Comparison of ENCODE assay signal across 8 cellular contexts in genomic region chr3:49469876-49470713, GRCh38. TPM values are rescaled to one million over a fixed set of nuclear protein-coding genes. Genes with fewer than 3 reads are reported as not detected.
DNase-seq lines count a peak whose midpoint lies in the region; ATAC-seq and TF ChIP-seq lines count a peak whose summit lies in the region.

Gene DAG1 (plus strand): TSS chr3:49470267. CDS start chr3:49510535, 40,268 bp downstream.

- H3K27ac Mint-ChIP-seq in activated naive CD8-positive, alpha-beta T cell, result peak within 1 kb of the TSS; percentile 91

- no peaks in the 10 kb centered on the region for H3K9me3 Mint-ChIP-seq in activated naive CD8-positive, alpha-beta T cell (ENCODE audit: low read depth)

- peaks cover 5% of the 10 kb centered on the region for H4K20me1 ChIP-seq in osteoblast (ENCODE audit: insufficient read depth, low read length)

- H3K36me3 ChIP-seq in osteoblast (ENCODE audit: insufficient read depth, low read length) (no peaks in the 10 kb centered on the region), testis (ENCODE audit: low read depth, missing control alignments) (no peaks in the 10 kb centered on the region)

- TF ChIP-seq CTCF in osteoblast (IDR thresholded peaks at IDR 0.05; ENCODE audit: extremely low read depth, low read depth, low read length) (no peak), testis (IDR thresholded peaks at IDR 0.05) (no peak)

- peak within 1 kb of the TSS; percentile 88 for H3K27ac ChIP-seq in osteoblast (ENCODE audit: low read depth, low read length)
- H3K27ac ChIP-seq in testis, result peak within 1 kb of the TSS; percentile 95 to 96

- TF ChIP-seq POLR2A in GM10847 (IDR thresholded peaks at IDR 0.05; ENCODE audit: extremely low read depth, insufficient read length) (peak; percentile 12), testis (IDR thresholded peaks at IDR 0.05) (peak; percentile 30)

- intact Hi-C loops in testis (cut with DNase I; ENCODE audit: low total_unique reads), result no loop called here

- 0% methylated on average over 62 of the region's 109 CpGs; no CpG with 5 or more reads in 1 of the 2 donors for WGBS in testis, 2 donors

- H3K36me3 Mint-ChIP-seq in activated naive CD8-positive, alpha-beta T cell, result no peaks in the 10 kb centered on the region

- H3K4me2 ChIP-seq in osteoblast (ENCODE audit: insufficient read depth, low read length), result peak within 1 kb of the TSS; percentile 96

- peak; percentile 86 for ATAC-seq in HG02642 (IDR thresholded peaks at IDR 0.05; ENCODE audit: poor library complexity, unreplicated experiment)

- peak; percentile 87 for DNase-seq in NCI-H1105 treated with DMSO at 0.1 percent for 48 hours (lab: John Stamatoyannopoulos, UW)
- peak; percentile 97 for DNase-seq in SKM-1 treated with dmso at 0.1 percent for 144 hours (lab: John Stamatoyannopoulos, UW; ENCODE audit: unreplicated experiment)
- peak; percentile 96 for DNase-seq in glomerular visceral epithelial cell (ENCODE audit: extremely low spot score)
- DNase-seq in osteoblast (ENCODE audit: insufficient read length, low spot score, missing footprints), result peak; percentile 100
- DNase-seq in testis, result peak; percentile 98

- peak within 1 kb of the TSS; percentile 91 for H3K4me3 Mint-ChIP-seq in activated naive CD8-positive, alpha-beta T cell

- H3K9me3 ChIP-seq in osteoblast (ENCODE audit: low read depth, low read length), result no peaks in the 10 kb centered on the region
- H3K9me3 ChIP-seq in testis, result no peaks in the 10 kb centered on the region

- H3K4me3 ChIP-seq in osteoblast (ENCODE audit: insufficient read depth, low read length) (peak within 1 kb of the TSS; percentile 94), testis (peak within 1 kb of the TSS; percentile 88 to 90)

- H3K27me3 ChIP-seq in osteoblast (ENCODE audit: insufficient read depth, low read length) (no peaks in the 10 kb centered on the region), testis (no peaks in the 10 kb centered on the region)

- no peaks in the 10 kb centered on the region for H3K27me3 Mint-ChIP-seq in activated naive CD8-positive, alpha-beta T cell

- H3K4me1 Mint-ChIP-seq in activated naive CD8-positive, alpha-beta T cell (ENCODE audit: low read depth), result peaks cover 23% of the 10 kb centered on the region

- peaks cover 22% of the 10 kb centered on the region for H3K4me1 ChIP-seq in osteoblast (ENCODE audit: insufficient read depth, low read length)
- H3K4me1 ChIP-seq in testis, result peaks cover 51% of the 10 kb centered on the region

- H3K79me2 ChIP-seq in osteoblast (ENCODE audit: insufficient read depth, low read length), result peaks cover 37% of the 10 kb centered on the region

- H2AFZ ChIP-seq in osteoblast (ENCODE audit: low read length), result peak within 1 kb of the TSS; percentile 96

RNA-seq across cellular contexts. Expression of gene DAG1, which starts in this region (rescaled TPM):
- total RNA-seq in osteoblast, result 55.4 and 58.3 TPM in 2 replicates
- 100 to 1,000 TPM; 169 to 216 TPM for total RNA-seq in testis
- polyA plus RNA-seq in testis (ENCODE audit: insufficient read depth, low read depth, low replicate concordance), result 85.8 TPM

Comparison
In these comparisons a context has a peak if more than half of its experiments do, and no peak if none do; other contexts are left out.
1. Peak in every context shown above with its lines: DNase-seq, ATAC-seq, H3K4me3 ChIP-seq and H3K27ac ChIP-seq.